ENCODE assay signal across 21 cellular contexts in genomic region chr1:33329600-33330305, GRCh38. TPM values are rescaled to one million over a fixed set of nuclear protein-coding genes. Genes with fewer than 3 reads are reported as not detected.
DNase-seq lines count a peak whose midpoint lies in the region; ATAC-seq and TF ChIP-seq lines count a peak whose summit lies in the region.
"Had no signal": no experiment of that assay in that cellular context is flagged by ENCODE, and none has a peak within 500 bp of the region (broad histone marks: within the 10 kb centered on the region; RNA-seq: fewer than 3 reads in every experiment).

No MANE protein-coding gene starts in this region.

- H2AK9ac ChIP-seq in IMR-90 (replicated peaks; ENCODE audit: low read depth, low read length, poor library complexity): no peak overlapping the region

- no peak overlapping the region for H2BK20ac ChIP-seq in IMR-90 (ENCODE audit: low read depth, low read length)

- no peak overlapping the region for H4K8ac ChIP-seq in IMR-90 (ENCODE audit: low read depth in 2 of 2, low read length in 2 of 2)

- H2BK5ac ChIP-seq in IMR-90 (ENCODE audit: low read depth, low read length, poor library complexity, severe bottlenecking): no peak overlapping the region

- WGBS in IMR-90 (ENCODE audit: extremely low coverage in 2 of 2, insufficient read length in 1 of 2), 2 experiments: 89% methylated on average over 8 of the region's 19 CpGs; no CpG with 5 or more reads in 1 of the 2 experiments
- 87 to 95% (median 92%) methylated on average over 13 to 19 of the region's 19 CpGs for WGBS in spleen, 5 donors

- no peak overlapping the region for H3K4me2 ChIP-seq in IMR-90 (ENCODE audit: low read depth, low read length)
- H3K4me2 ChIP-seq: PC-9 had no signal

- no peak overlapping the region for H4K5ac ChIP-seq in IMR-90 (ENCODE audit: low read depth, low read length)

- H4K20me1 ChIP-seq in IMR-90 (ENCODE audit: insufficient read depth, low read length): peaks cover 90% of the 10 kb centered on the region

- peaks cover 60 to 93% of the 10 kb centered on the region in 2 experiments for H3K79me1 ChIP-seq in IMR-90 (ENCODE audit: low read depth in 1 of 2, low read length in 2 of 2)

- no peak for TF ChIP-seq RAD21 in IMR-90 (IDR thresholded peaks at IDR 0.05; ENCODE audit: low read length)

- no peak overlapping the region for H3K56ac ChIP-seq in IMR-90 (ENCODE audit: extremely low read depth, insufficient read depth, low read length)

- H3K23ac ChIP-seq in IMR-90 (ENCODE audit: low read depth, low read length): no peak overlapping the region

- ATAC-seq in IMR-90 (ENCODE audit: low read depth): no peak
- ATAC-seq in lower lobe of right lung: no peak
- ATAC-seq: left colon, T-helper 17 cell had no signal

- peaks cover 27% of the 10 kb centered on the region for H3K9me1 ChIP-seq in IMR-90 (ENCODE audit: insufficient read depth, low read length)

- intact Hi-C loops in IMR-90 (cut with micrococcal nuclease): loop anchor here (5.0 kb wide), 1 partner anchor 38 kb away; no protein-coding TSS in a partner anchor
- intact Hi-C loops in lower lobe of right lung (cut with DNase I): no loop called here
- intact Hi-C loops in spleen (cut with DNase I; ENCODE audit: low total_unique reads): no loop called here

- TF ChIP-seq CTCF in IMR-90 (conservative IDR thresholded peaks at IDR 0.05; ENCODE audit: low read depth, low read length) (no peak), lower lobe of right lung (IDR thresholded peaks at IDR 0.05) (no peak), spleen (IDR thresholded peaks at IDR 0.05 in 8 of 11, conservative IDR thresholded peaks at IDR 0.05 in 3 of 11) (no peak)

- H3K18ac ChIP-seq in IMR-90 (ENCODE audit: low read depth, low read length): no peak overlapping the region

- no peak overlapping the region for H3K4ac ChIP-seq in IMR-90 (ENCODE audit: low read depth, low read length)

- H3K4me3 ChIP-seq in IMR-90 (ENCODE audit: insufficient read depth, low read depth, low read length) (no peak overlapping the region), adipocyte (ENCODE audit: low read length) (no peak overlapping the region), lower lobe of right lung (no peak overlapping the region), spleen (no peak overlapping the region)
- H3K4me3 ChIP-seq: esophagus squamous epithelium, PC-9, testis had no signal

- H2BK120ac ChIP-seq in IMR-90 (ENCODE audit: low read depth, low read length): no peak overlapping the region

- POLR2A ChIA-PET in IMR-90 (lab: Charles Lee; ENCODE audit: unreplicated experiment): no interaction called here

- H2BK15ac ChIP-seq in IMR-90 (ENCODE audit: low read depth, low read length): no peak overlapping the region

- CTCF ChIA-PET in IMR-90 (lab: Yijun Ruan, JAX): interaction anchor here (0.9 to 1.0 kb wide), 2 partner anchors 9 to 13 kb away, joined by 3 read pairs; no protein-coding TSS in a partner anchor

- H3K4me1 ChIP-seq in IMR-90 (ENCODE audit: control insufficient read depth, insufficient read depth, low read length) (peaks cover 30% of the 10 kb centered on the region), adipocyte (ENCODE audit: control insufficient read depth, insufficient read depth, low read length) (peaks cover 75% of the 10 kb centered on the region), lower lobe of right lung (peaks cover 69% of the 10 kb centered on the region), spleen (peaks cover 13 to 100% (median 69%) of the 10 kb centered on the region in 6 donors)

- TF ChIP-seq POLR2A in IMR-90 (IDR thresholded peaks at IDR 0.05; ENCODE audit: low read depth, low read length): no peak
- TF ChIP-seq POLR2A in spleen (IDR thresholded peaks at IDR 0.05): no peak

- no peak overlapping the region for H4K91ac ChIP-seq in IMR-90 (ENCODE audit: insufficient read depth, low read depth, low read length)

- H3K36me3 ChIP-seq in IMR-90 (ENCODE audit: control insufficient read depth, insufficient read depth, low read length): peaks cover 87% of the 10 kb centered on the region
- peaks cover 91% of the 10 kb centered on the region for H3K36me3 ChIP-seq in adipocyte (ENCODE audit: control insufficient read depth, insufficient read depth, low read length, severe bottlenecking)
- peaks cover 100% of the 10 kb centered on the region for H3K36me3 ChIP-seq in lower lobe of right lung
- peaks cover 18 to 100% (median 89%) of the 10 kb centered on the region in 6 donors for H3K36me3 ChIP-seq in spleen

- DNase-seq in IMR-90 (no peak), adipocyte (ENCODE audit: low read depth) (no peak), lower lobe of right lung (peak; percentile 28), spleen (peak; percentile 57), OCI-M2 (lab: John Stamatoyannopoulos, UW; ENCODE audit: unreplicated experiment) (no peak), NCI-H1092 treated with DMSO at 0.1 percent for 48 hours (lab: John Stamatoyannopoulos, UW) (no peak), NCI-H69 (lab: John Stamatoyannopoulos, UW) (no peak)
- DNase-seq: anterior cingulate cortex; CD4-positive, alpha-beta memory T cell; cerebellar nuclear complex; DMS153; esophagus squamous epithelium; GF-D8; left colon; NCI-H1694 treated with DMSO at 0.1 percent for 48 hours; PC-9; T-helper 17 cell; testis had no signal

- H3K9ac ChIP-seq in IMR-90 (ENCODE audit: low read depth, low read length) (no peak overlapping the region), adipocyte (ENCODE audit: low read length) (peak overlapping the region; percentile 33)

- in situ Hi-C loops in IMR-90 (cut with MboI; ENCODE audit: low sequenced_read_pairs): no loop called here

- no peak overlapping the region for H3K27ac ChIP-seq in IMR-90 (ENCODE audit: insufficient read depth, low read length)
- no peak overlapping the region for H3K27ac ChIP-seq in lower lobe of right lung
- peak overlapping the region in 5 of 8 donors; percentile 73 to 99 (median 98) for H3K27ac ChIP-seq in spleen
- H3K27ac ChIP-seq: PC-9, testis had no signal

- H3K9me3 ChIP-seq in IMR-90 (ENCODE audit: control insufficient read depth, insufficient read depth, low read length) (no peaks in the 10 kb centered on the region), adipocyte (ENCODE audit: control insufficient read depth, low read length) (no peaks in the 10 kb centered on the region), lower lobe of right lung (no peaks in the 10 kb centered on the region), spleen (no peaks in the 10 kb centered on the region)
- H3K9me3 ChIP-seq: esophagus squamous epithelium, testis had no signal

- H3K27me3 ChIP-seq in IMR-90 (ENCODE audit: control insufficient read depth, insufficient read depth, low read length) (no peaks in the 10 kb centered on the region), adipocyte (replicated peaks; ENCODE audit: control insufficient read depth, insufficient read depth, low read length) (no peaks in the 10 kb centered on the region), lower lobe of right lung (ENCODE audit: low read depth) (no peaks in the 10 kb centered on the region), spleen (replicated peaks in 1 of 7) (no peaks in the 10 kb centered on the region)
- H3K27me3 ChIP-seq: esophagus squamous epithelium, testis had no signal

- dilution Hi-C loops in IMR-90 (cut with HindIII; ENCODE audit: low sequenced_read_pairs, unreplicated experiment): no loop called here

- 0 out of 2 replicates have a peak overlapping the region, but pooled peaks have one; percentile 1 for H3K14ac ChIP-seq in IMR-90 (replicated peaks; ENCODE audit: low read depth, low read length)

- no peak overlapping the region for H2AK5ac ChIP-seq in IMR-90 (ENCODE audit: low read depth, low read length)

- no TSS peak for BruUV-seq in IMR-90 (replicated peaks; lab: Mats Ljungman, UMichigan)

- no peak overlapping the region for H2AFZ ChIP-seq in IMR-90 (replicated peaks; ENCODE audit: low read length, poor library complexity)
- H2AFZ ChIP-seq: PC-9 had no signal

TF ChIP-seq in IMR-90, 13 proteins besides CTCF, POLR2A, EP300 and RAD21 (continues in another document):
- no peak for TF ChIP-seq NFE2L2 (IDR thresholded peaks at IDR 0.05; ENCODE audit: low read depth, low read length)
- TF ChIP-seq CHD1 (IDR thresholded peaks at IDR 0.05; ENCODE audit: low read depth, low read length): no peak
- no peak for TF ChIP-seq CEBPB (IDR thresholded peaks at IDR 0.05; ENCODE audit: low read depth, low read length)
- no peak for TF ChIP-seq RFX5 (IDR thresholded peaks at IDR 0.05; ENCODE audit: low read depth, low read length)
- TF ChIP-seq MAFK (IDR thresholded peaks at IDR 0.05; ENCODE audit: low read depth, low read length): no peak
- no peak for TF ChIP-seq MAZ (IDR thresholded peaks at IDR 0.05; ENCODE audit: borderline replicate concordance, low read depth, low read length)
- no peak for TF ChIP-seq MXI1 (IDR thresholded peaks at IDR 0.05; ENCODE audit: borderline replicate concordance, low read depth, low read length)
- no peak for TF ChIP-seq RCOR1 (IDR thresholded peaks at IDR 0.05; ENCODE audit: insufficient replicate concordance, low read length)
- TF ChIP-seq FOS (IDR thresholded peaks at IDR 0.05; ENCODE audit: low read depth, low read length): no peak
- no peak for TF ChIP-seq ELK1 (IDR thresholded peaks at IDR 0.05; ENCODE audit: borderline replicate concordance, low read depth, low read length)
- no peak for TF ChIP-seq USF2 (IDR thresholded peaks at IDR 0.05; ENCODE audit: low read depth, low read length)
- TF ChIP-seq SMC3 (IDR thresholded peaks at IDR 0.05; ENCODE audit: low read depth, low read length): no peak

RNA-seq across cellular contexts. Expression of gene A3GALT2, which starts 8.9 kb away (rescaled TPM):
- total RNA-seq in IMR-90 (2012; rRNA removed) (not detected in 2 replicates), lower lobe of right lung (not detected), spleen (1 to 10 TPM in 1 of 7 donors, under 1 TPM in 1, not detected in 5; 0.47 to 1.6 TPM)
- polyA plus RNA-seq in IMR-90 (2012; rRNA removed) (not detected in 2 replicates), spleen (under 1 TPM in 1 of 3 donors, not detected in 2; 0.10 TPM)
- not detected in 2 replicates for polyA plus RNA-seq in IMR-90 (2012; cell fraction: cytosol; rRNA removed)
- 0.23 and 1.2 TPM in 2 replicates for polyA plus RNA-seq in IMR-90 (2012; cell fraction: nucleus; rRNA removed; ENCODE audit: low replicate concordance)
- total RNA-seq: CD4-positive, alpha-beta memory T cell; esophagus squamous epithelium; H4; left colon; omental fat pad; PC-9; SK-MEL-5 had no signal
- polyA plus RNA-seq: CD4-positive, alpha-beta memory T cell had no signal

Comparison
In these comparisons a context has a peak if more than half of its experiments do, and no peak if none do; other contexts are left out.
1. DNase-seq: peak in lower lobe of right lung (single experiment) and spleen (single experiment); none in IMR-90 (single experiment), adipocyte (single experiment), OCI-M2 (single experiment), NCI-H1092 treated with DMSO at 0.1 percent for 48 hours (single experiment) and NCI-H69 (single experiment).
2. H3K27ac ChIP-seq: peak in spleen (5 of 8); none in IMR-90 (single experiment) and lower lobe of right lung (single experiment).